Comparison of ENCODE assay signal across 8 cellular contexts in the genomic region with DNA sequence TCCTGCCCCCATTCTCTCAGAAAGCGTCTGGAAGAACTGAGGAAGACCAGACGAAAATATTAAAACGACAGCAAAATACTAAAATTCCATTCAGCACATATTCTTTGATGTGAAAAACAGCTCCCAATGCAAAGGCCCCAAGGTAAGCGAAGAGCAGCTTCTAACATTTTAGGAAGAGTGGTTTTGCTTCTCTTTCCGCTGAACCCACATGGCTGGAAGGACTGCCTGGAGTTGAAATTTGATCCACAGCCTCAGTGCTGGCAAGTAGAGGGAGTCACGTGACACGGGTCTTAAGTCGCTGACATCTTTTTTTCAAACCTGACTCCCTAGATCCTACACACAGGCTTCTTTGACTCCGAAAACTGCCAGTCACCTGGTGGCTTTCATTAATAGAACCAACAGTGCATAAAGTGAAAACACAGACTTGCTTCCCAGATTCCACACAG. TPM values are rescaled to one million over a fixed set of nuclear protein-coding genes. Genes with fewer than 3 reads are reported as not detected.
DNase-seq lines count a peak whose midpoint lies in the region; ATAC-seq and TF ChIP-seq lines count a peak whose summit lies in the region.

A gene (minus strand): TSS at position 233 of the 446 bp plus-strand sequence. CDS start 221 bp downstream, at position 12.

- H3K4me1 ChIP-seq in hepatocyte (ENCODE audit: insufficient read depth): peaks cover 14% of the 10 kb centered on the region

- no peaks in the 10 kb centered on the region for H3K36me3 ChIP-seq in hepatocyte (replicated peaks; ENCODE audit: insufficient read depth, low read depth)

- intact Hi-C loops in posterior vena cava (cut with DNase I): no loop called here

- peak within 1 kb of the TSS; percentile 62 for H2AFZ ChIP-seq in hepatocyte

- WGBS in hepatocyte (ENCODE audit: low lambda C conversion rate, missing lambda C conversion rate): 1% methylated on average over 9 of the region's 9 CpGs

- H3K4me3 ChIP-seq in astrocyte of the spinal cord (ENCODE audit: low read depth, low read length) (peak within 1 kb of the TSS; percentile 61), hepatocyte (peak within 1 kb of the TSS; percentile 20)

- no peaks in the 10 kb centered on the region for H4K20me1 ChIP-seq in hepatocyte (ENCODE audit: insufficient read depth, poor library complexity, severe bottlenecking)

- no peaks in the 10 kb centered on the region for H3K27me3 ChIP-seq in hepatocyte

- no peaks in the 10 kb centered on the region for H3K9me2 ChIP-seq in hepatocyte (replicated peaks; ENCODE audit: insufficient read depth)

- peak within 1 kb of the TSS; percentile 71 for H3K27ac ChIP-seq in hepatocyte

- H3K79me2 ChIP-seq in hepatocyte: peaks cover 40% of the 10 kb centered on the region

- DNase-seq in GDM1 (lab: John Stamatoyannopoulos, UW) (peak; percentile 85), NCI-H226 (peak; percentile 69), astrocyte of the spinal cord (ENCODE audit: low read depth, low spot score) (peak; percentile 97), hepatocyte (ENCODE audit: low spot score) (peak; percentile 97), posterior vena cava (ENCODE audit: low spot score) (peak; percentile 90)
- DNase-seq in stimulated activated CD4-positive, alpha-beta T cell treated with anti-CD3 and anti-CD28 coated beads, Interleukin-2, amount 100 ng/mL, for 24 hours: no peak

- peak within 1 kb of the TSS; percentile 72 for H3K4me2 ChIP-seq in hepatocyte

- in situ Hi-C loops in astrocyte of the spinal cord (cut with HindIII; ENCODE audit: low sequenced_read_pairs): no loop called here

- no peaks in the 10 kb centered on the region for H3K9me3 ChIP-seq in hepatocyte (ENCODE audit: low read depth)

- TF ChIP-seq CTCF in astrocyte of the spinal cord (IDR thresholded peaks at IDR 0.05; ENCODE audit: low read depth, low read length) (no peak), hepatocyte (IDR thresholded peaks at IDR 0.05; ENCODE audit: poor library complexity) (no peak)

- ATAC-seq in HG02943 (IDR thresholded peaks at IDR 0.05; ENCODE audit: low read depth, unreplicated experiment) (peak; percentile 64), HG03469 (IDR thresholded peaks at IDR 0.05; ENCODE audit: unreplicated experiment) (no peak)

RNA-seq across cellular contexts. Expression of the gene that starts here (rescaled TPM):
- 44.2 and 54.5 TPM in 2 replicates for total RNA-seq in hepatocyte
- polyA plus RNA-seq in hepatocyte: 19.3 TPM in 2 replicates
- 10 to 100 TPM; 20.7 to 35.2 TPM for total RNA-seq in posterior vena cava

Comparison
In these comparisons a context has a peak if more than half of its experiments do, and no peak if none do; other contexts are left out.
1. DNase-seq: peak in GDM1 (single experiment), NCI-H226 (single experiment), astrocyte of the spinal cord (single experiment), hepatocyte (single experiment) and posterior vena cava (single experiment); none in stimulated activated CD4-positive, alpha-beta T cell treated with anti-CD3 and anti-CD28 coated beads, Interleukin-2, amount 100 ng/mL, for 24 hours (0 of 2).